13 cellular contexts compared by ENCODE assay signal in the genomic region with DNA sequence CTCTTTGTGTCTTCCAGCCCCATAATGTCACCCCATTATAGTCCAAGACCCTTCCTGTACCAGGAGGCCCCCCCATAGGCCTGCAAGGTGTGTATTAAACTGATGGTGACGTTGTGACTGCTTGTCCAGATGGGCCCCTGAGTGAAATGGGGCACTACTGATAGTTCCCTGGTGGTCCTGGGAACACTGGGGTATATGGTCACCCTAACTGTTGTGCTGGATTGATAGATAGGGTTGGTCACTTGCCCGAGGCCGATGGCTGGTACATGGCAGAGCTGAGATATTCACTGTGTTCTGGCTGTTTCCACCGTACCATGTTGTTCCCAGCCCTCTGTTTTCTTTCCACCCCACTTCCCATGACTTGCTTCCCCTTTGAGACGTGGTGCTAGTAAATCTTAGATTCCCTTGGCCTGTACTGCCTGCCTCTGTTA. TPM values are rescaled to one million over a fixed set of nuclear protein-coding genes. Genes with fewer than 3 reads are reported as not detected.
DNase-seq lines count a peak whose midpoint lies in the region; ATAC-seq and TF ChIP-seq lines count a peak whose summit lies in the region.
"Had no signal": no experiment of that assay in that cellular context is flagged by ENCODE, and none has a peak within 500 bp of the region (broad histone marks: within the 10 kb centered on the region; RNA-seq: fewer than 3 reads in every experiment).

No MANE protein-coding gene starts in this region.

- no peaks in the 10 kb centered on the region for H3K9me3 Mint-ChIP-seq in CD8-positive, alpha-beta memory T cell
- H3K9me3 Mint-ChIP-seq in WTC11 (no peaks in the 10 kb centered on the region), nephron (no peaks in the 10 kb centered on the region)
- H3K9me3 Mint-ChIP-seq: central memory CD8-positive, alpha-beta T cell; naive B cell had no signal

- H3K27ac ChIP-seq in CD8-positive, alpha-beta memory T cell (ENCODE audit: low read depth, low read length), result no peak overlapping the region

- no peak for TF ChIP-seq CTCF in WTC11 (IDR thresholded peaks at IDR 0.05)
- TF ChIP-seq CTCF in nephron (IDR thresholded peaks at IDR 0.05; ENCODE audit: unreplicated experiment in 3 of 3), result no peak

- DNase-seq in CD8-positive, alpha-beta memory T cell, result no peak
- no peak for DNase-seq in WTC11 (ENCODE audit: low spot score)
- no peak for DNase-seq in stimulated activated naive CD4-positive, alpha-beta T cell (lab: John Stamatoyannopoulos, UW)
- DNase-seq: KBM-7, naive B cell, NCI-H1694 treated with DMSO at 0.1 percent for 48 hours, NCI-H774, SIG-M5 had no signal

- ATAC-seq in WTC11 (no peak), GM21423 (IDR thresholded peaks at IDR 0.05; ENCODE audit: unreplicated experiment) (no peak), HG02798 (IDR thresholded peaks at IDR 0.05; ENCODE audit: poor library complexity, unreplicated experiment) (no peak)

- POLR2A ChIA-PET in CD8-positive, alpha-beta memory T cell (lab: Charles Lee), result no interaction called here
- POLR2A ChIA-PET in WTC11 (lab: Charles Lee), result interaction anchor here (0.7 kb wide), 2 partner anchors 52 to 142 kb away, joined by 3 to 5 read pairs; a partner anchor contains a TSS

- no peaks in the 10 kb centered on the region for H3K9me3 ChIP-seq in CD8-positive, alpha-beta memory T cell (ENCODE audit: low read length)

- peaks cover 13% of the 10 kb centered on the region for H3K4me1 ChIP-seq in CD8-positive, alpha-beta memory T cell (ENCODE audit: insufficient read depth, low read length)

- H3K27ac Mint-ChIP-seq in CD8-positive, alpha-beta memory T cell, result peak overlapping the region in 5 of 8 donors; percentile 31 to 66 (median 51)
- H3K27ac Mint-ChIP-seq in WTC11, result peak overlapping the region; percentile 45
- H3K27ac Mint-ChIP-seq in nephron, result peak overlapping the region in 2 of 3 experiments; percentile 37 to 58

- peaks cover 0 to 60% (median 7%) of the 10 kb centered on the region in 3 donors for H3K36me3 Mint-ChIP-seq in CD8-positive, alpha-beta memory T cell
- peaks cover 21% of the 10 kb centered on the region for H3K36me3 Mint-ChIP-seq in WTC11
- H3K36me3 Mint-ChIP-seq in nephron (ENCODE audit: low read depth), result peaks cover 54% of the 10 kb centered on the region
- H3K36me3 Mint-ChIP-seq: naive B cell had no signal

- H3K27me3 Mint-ChIP-seq in CD8-positive, alpha-beta memory T cell, result no peaks in the 10 kb centered on the region
- H3K27me3 Mint-ChIP-seq in WTC11 (ENCODE audit: low read depth), result no peaks in the 10 kb centered on the region
- no peaks in the 10 kb centered on the region for H3K27me3 Mint-ChIP-seq in nephron (ENCODE audit: low read depth)
- H3K27me3 Mint-ChIP-seq: central memory CD8-positive, alpha-beta T cell; naive B cell had no signal

- peaks cover 20% of the 10 kb centered on the region for H3K36me3 ChIP-seq in CD8-positive, alpha-beta memory T cell (ENCODE audit: insufficient read depth, low read length)

- no peak overlapping the region for H3K4me3 ChIP-seq in CD8-positive, alpha-beta memory T cell (ENCODE audit: low read length)
- H3K4me3 ChIP-seq: smooth muscle cell had no signal

- H3K4me3 Mint-ChIP-seq in CD8-positive, alpha-beta memory T cell, result peak overlapping the region in 1 of 7 donors; percentile 9
- H3K4me3 Mint-ChIP-seq in WTC11 (no peak overlapping the region), nephron (peak overlapping the region in 2 of 3 experiments; percentile 33 to 51)
- H3K4me3 Mint-ChIP-seq: central memory CD8-positive, alpha-beta T cell had no signal

- CTCF ChIA-PET in CD8-positive, alpha-beta memory T cell (lab: Charles Lee), result no interaction called here
- CTCF ChIA-PET in WTC11 (lab: Charles Lee), result no interaction called here

- H3K27me3 ChIP-seq in CD8-positive, alpha-beta memory T cell (ENCODE audit: insufficient read depth, low read length, poor library complexity, severe bottlenecking), result no peaks in the 10 kb centered on the region

- H3K4me1 Mint-ChIP-seq in CD8-positive, alpha-beta memory T cell, result peaks cover 20 to 45% (median 29%) of the 10 kb centered on the region in 3 donors
- H3K4me1 Mint-ChIP-seq in WTC11 (peaks cover 8% of the 10 kb centered on the region), nephron (peaks cover 31% of the 10 kb centered on the region)

TF ChIP-seq in WTC11, 78 proteins besides CTCF, POLR2A, EP300 and RAD21:
- TF ChIP-seq, protein P1, sequence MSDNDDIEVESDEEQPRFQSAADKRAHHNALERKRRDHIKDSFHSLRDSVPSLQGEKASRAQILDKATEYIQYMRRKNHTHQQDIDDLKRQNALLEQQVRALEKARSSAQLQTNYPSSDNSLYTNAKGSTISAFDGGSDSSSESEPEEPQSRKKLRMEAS (CRISPR knock-in tag; IDR thresholded peaks at IDR 0.05), result no peak
- no peak for TF ChIP-seq ETV6 (CRISPR knock-in tag; IDR thresholded peaks at IDR 0.05)
- TF ChIP-seq, protein P2, sequence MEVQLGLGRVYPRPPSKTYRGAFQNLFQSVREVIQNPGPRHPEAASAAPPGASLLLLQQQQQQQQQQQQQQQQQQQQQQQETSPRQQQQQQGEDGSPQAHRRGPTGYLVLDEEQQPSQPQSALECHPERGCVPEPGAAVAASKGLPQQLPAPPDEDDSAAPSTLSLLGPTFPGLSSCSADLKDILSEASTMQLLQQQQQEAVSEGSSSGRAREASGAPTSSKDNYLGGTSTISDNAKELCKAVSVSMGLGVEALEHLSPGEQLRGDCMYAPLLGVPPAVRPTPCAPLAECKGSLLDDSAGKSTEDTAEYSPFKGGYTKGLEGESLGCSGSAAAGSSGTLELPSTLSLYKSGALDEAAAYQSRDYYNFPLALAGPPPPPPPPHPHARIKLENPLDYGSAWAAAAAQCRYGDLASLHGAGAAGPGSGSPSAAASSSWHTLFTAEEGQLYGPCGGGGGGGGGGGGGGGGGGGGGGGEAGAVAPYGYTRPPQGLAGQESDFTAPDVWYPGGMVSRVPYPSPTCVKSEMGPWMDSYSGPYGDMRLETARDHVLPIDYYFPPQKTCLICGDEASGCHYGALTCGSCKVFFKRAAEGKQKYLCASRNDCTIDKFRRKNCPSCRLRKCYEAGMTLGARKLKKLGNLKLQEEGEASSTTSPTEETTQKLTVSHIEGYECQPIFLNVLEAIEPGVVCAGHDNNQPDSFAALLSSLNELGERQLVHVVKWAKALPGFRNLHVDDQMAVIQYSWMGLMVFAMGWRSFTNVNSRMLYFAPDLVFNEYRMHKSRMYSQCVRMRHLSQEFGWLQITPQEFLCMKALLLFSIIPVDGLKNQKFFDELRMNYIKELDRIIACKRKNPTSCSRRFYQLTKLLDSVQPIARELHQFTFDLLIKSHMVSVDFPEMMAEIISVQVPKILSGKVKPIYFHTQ (CRISPR knock-in tag; IDR thresholded peaks at IDR 0.05), result 0 out of 2 replicates have a peak, but pooled peaks have one; percentile 7

RNA-seq across cellular contexts. Expression of a gene that starts 4.3 kb away (rescaled TPM):
- total RNA-seq in CD8-positive, alpha-beta memory T cell, result 10 to 100 TPM; 70.3 to 71.6 TPM
- polyA plus RNA-seq in CD8-positive, alpha-beta memory T cell, result 35.3 TPM
- 52.5 to 54.2 TPM (median 53.9 TPM) in 3 replicates for total RNA-seq in WTC11 (2021)

RNA-seq across cellular contexts. Expression of a gene that starts 40.5 kb away (rescaled TPM):
- under 1 TPM; 0.53 to 0.57 TPM for total RNA-seq in CD8-positive, alpha-beta memory T cell
- 0.10 TPM for polyA plus RNA-seq in CD8-positive, alpha-beta memory T cell
- total RNA-seq in WTC11 (2021), result 1.2 to 2.1 TPM (median 1.9 TPM) in 3 replicates

RNA-seq across cellular contexts. Expression of a gene that starts 46.3 kb away (rescaled TPM):
- total RNA-seq in CD8-positive, alpha-beta memory T cell, result 100 to 1,000 TPM; 111 TPM
- polyA plus RNA-seq in CD8-positive, alpha-beta memory T cell, result 74.6 TPM
- 111 to 140 TPM (median 114 TPM) in 3 replicates for total RNA-seq in WTC11 (2021)

RNA-seq across cellular contexts. Expression of a gene that starts 49.0 kb away (rescaled TPM):
- total RNA-seq in CD8-positive, alpha-beta memory T cell, result 10 to 100 TPM; 29.4 to 31.3 TPM
- 33.5 TPM for polyA plus RNA-seq in CD8-positive, alpha-beta memory T cell
- total RNA-seq in WTC11 (2021), result 31.9 to 37.3 TPM (median 36.1 TPM) in 3 replicates

RNA-seq across cellular contexts. Expression of a gene that starts 52.2 kb away (rescaled TPM):
- total RNA-seq in CD8-positive, alpha-beta memory T cell, result 100 to 1,000 TPM; 188 to 189 TPM
- 70.6 TPM for polyA plus RNA-seq in CD8-positive, alpha-beta memory T cell
- total RNA-seq in WTC11 (2021), result 312 to 350 TPM (median 316 TPM) in 3 replicates
